13 cellular contexts compared by ENCODE assay signal in genomic region chr4:4780634-4781287, GRCh38.
DNase-seq lines count a peak whose midpoint lies in the region; ATAC-seq and TF ChIP-seq lines count a peak whose summit lies in the region.
"Had no signal": no experiment of that assay in that cellular context is flagged by ENCODE, and none has a peak within 500 bp of the region (broad histone marks: within the 10 kb centered on the region; RNA-seq: fewer than 3 reads in every experiment).

No MANE protein-coding gene starts in this region.

- no peaks in the 10 kb centered on the region for H3K79me2 ChIP-seq in ACC112 (ENCODE audit: control insufficient read depth, insufficient read depth, low read length, unreplicated experiment)

- in situ Hi-C loops in astrocyte of the cerebellum (cut with HindIII; ENCODE audit: low sequenced_read_pairs), result no loop called here

- no peaks in the 10 kb centered on the region for H3K9me3 ChIP-seq in testis
- H3K9me3 ChIP-seq: neutrophil had no signal

- TF ChIP-seq CTCF in HFF-Myc (IDR thresholded peaks at IDR 0.05; ENCODE audit: low read depth, low read length, missing control alignments) (no peak), astrocyte of the cerebellum (IDR thresholded peaks at IDR 0.05; ENCODE audit: low read depth, low read length, missing control alignments) (peak; percentile 25), foreskin keratinocyte (conservative IDR thresholded peaks at IDR 0.05) (peak; percentile 47), testis (IDR thresholded peaks at IDR 0.05) (no peak)

- WGBS in testis, 2 donors, result 84 to 90% methylated on average over 9 of the region's 9 CpGs

- intact Hi-C loops in testis (cut with DNase I; ENCODE audit: low total_unique reads), result no loop called here

- H3K4me3 ChIP-seq in ACC112 (ENCODE audit: low read depth, low read length) (peak overlapping the region; percentile 35; the same call in 1 of the 2 replicates), HFF-Myc (replicated peaks; ENCODE audit: low read depth, low read length) (no peak overlapping the region), astrocyte of the cerebellum (ENCODE audit: low read depth, low read length) (no peak overlapping the region), testis (no peak overlapping the region)
- H3K4me3 ChIP-seq: SK-N-MC had no signal

- TF ChIP-seq POLR2A in testis (IDR thresholded peaks at IDR 0.05), result no peak

- DNase-seq in HFF-Myc (ENCODE audit: extremely low read depth, low read depth) (peak; percentile 54), astrocyte of the cerebellum (ENCODE audit: low read depth) (no peak), foreskin keratinocyte (peak; percentile 34 to 67), substantia nigra (lab: John Stamatoyannopoulos, UW) (no peak), testis (no peak), NCI-H1417 treated with DMSO at 0.1 percent for 48 hours (lab: John Stamatoyannopoulos, UW) (no peak)
- DNase-seq: DMS153; small intestine; stimulated activated naive CD8-positive, alpha-beta T cell treated with anti-CD3 and anti-CD28 coated beads, Interleukin-15, amount 100 ng/mL, for 72 hours had no signal

- H3K36me3 ChIP-seq in ACC112 (ENCODE audit: insufficient read depth, low read length) (no peaks in the 10 kb centered on the region), testis (ENCODE audit: low read depth, missing control alignments) (no peaks in the 10 kb centered on the region)
- H3K36me3 ChIP-seq: neutrophil had no signal

- H2AFZ ChIP-seq in ACC112 (ENCODE audit: low read length, unreplicated experiment), result peak overlapping the region; percentile 33

- H3K27ac ChIP-seq in ACC112 (ENCODE audit: low read depth, low read length) (peak overlapping the region; percentile 73), foreskin keratinocyte (no peak overlapping the region), substantia nigra (ENCODE audit: low read depth, low read length, poor library complexity, severe bottlenecking) (no peak overlapping the region), testis (no peak overlapping the region)
- H3K27ac ChIP-seq: neutrophil, SK-N-MC had no signal

- ATAC-seq in foreskin keratinocyte (peak; percentile 56), GM21423 (IDR thresholded peaks at IDR 0.05; ENCODE audit: unreplicated experiment) (no peak)
- ATAC-seq: stimulated activated naive CD8-positive, alpha-beta T cell treated with anti-CD3 and anti-CD28 coated beads, Interleukin-15, amount 100 ng/mL, for 72 hours had no signal

- H3K4me1 ChIP-seq in ACC112 (ENCODE audit: control insufficient read depth, insufficient read depth, low read length, unreplicated experiment) (peaks cover 27% of the 10 kb centered on the region), foreskin keratinocyte (no peaks in the 10 kb centered on the region), testis (no peaks in the 10 kb centered on the region)

- H3K27me3 ChIP-seq in ACC112 (ENCODE audit: insufficient read depth, low read length) (no peaks in the 10 kb centered on the region), foreskin keratinocyte (no peaks in the 10 kb centered on the region), testis (no peaks in the 10 kb centered on the region)

Comparison
In these comparisons a context has a peak if more than half of its experiments do, and no peak if none do; other contexts are left out.
1. DNase-seq: peak in HFF-Myc (single experiment) and foreskin keratinocyte (2 of 2); none in astrocyte of the cerebellum (single experiment), substantia nigra (0 of 49), testis (single experiment) and NCI-H1417 treated with DMSO at 0.1 percent for 48 hours (single experiment).
2. CTCF ChIP-seq: peak in astrocyte of the cerebellum (single experiment) and foreskin keratinocyte (single experiment); none in HFF-Myc (single experiment) and testis (0 of 3).